13 cellular contexts compared by ENCODE assay signal in genomic region chr6:16278048-16278724, GRCh38. TPM values are rescaled to one million over a fixed set of nuclear protein-coding genes. Genes with fewer than 3 reads are reported as not detected.
DNase-seq lines count a peak whose midpoint lies in the region; ATAC-seq and TF ChIP-seq lines count a peak whose summit lies in the region.
"Had no signal": no experiment of that assay in that cellular context is flagged by ENCODE, and none has a peak within 500 bp of the region (broad histone marks: within the 10 kb centered on the region; RNA-seq: fewer than 3 reads in every experiment).

No MANE protein-coding gene starts in this region.

- H3K4me2 ChIP-seq in skeletal muscle satellite cell (ENCODE audit: low read length) = peak overlapping the region; percentile 63

- no peak overlapping the region for H3K27ac ChIP-seq in vagina

- peak overlapping the region; percentile 13 for H3K4me3 ChIP-seq in skeletal muscle satellite cell (ENCODE audit: low read length)
- no peak overlapping the region for H3K4me3 ChIP-seq in vagina
- H3K4me3 ChIP-seq: skin epidermis had no signal

- H3K36me3 Mint-ChIP-seq in HFFc6 (ENCODE audit: low read depth) = no peaks in the 10 kb centered on the region; the same call in 1 of the 2 replicates
- H3K36me3 Mint-ChIP-seq: activated naive CD4-positive, alpha-beta T cell treated with anti-CD3 and anti-CD28 coated beads, Interleukin-2, amount 50 U/mL, for 24 hours had no signal

- intact Hi-C loops in left ventricle myocardium superior (cut with micrococcal nuclease) (no loop called here), vagina (cut with DNase I) (no loop called here)

- ATAC-seq in left ventricle myocardium superior (peak; percentile 42), HG03108 (IDR thresholded peaks at IDR 0.05; ENCODE audit: unreplicated experiment) (no peak)

- no peak for DNase-seq in HFFc6
- peak; percentile 8 for DNase-seq in SW480 (ENCODE audit: low spot score)
- no peak for DNase-seq in left ventricle myocardium superior
- DNase-seq in T1000 (lab: John Stamatoyannopoulos, UW) = no peak
- DNase-seq in SK-N-DZ (ENCODE audit: low spot score) = no peak
- DNase-seq in vagina (ENCODE audit: extremely low spot score in 2 of 2) = no peak
- DNase-seq: activated CD4-positive, alpha-beta T cell treated with anti-CD3 and anti-CD28 coated beads for 1 hour; kidney; NCI-H1417 treated with DMSO at 0.1 percent for 48 hours had no signal

- H3K27ac Mint-ChIP-seq in HFFc6 = peak overlapping the region; percentile 71
- H3K27ac Mint-ChIP-seq: activated naive CD4-positive, alpha-beta T cell treated with anti-CD3 and anti-CD28 coated beads, Interleukin-2, amount 50 U/mL, for 24 hours had no signal

- peak overlapping the region; percentile 82 for H3K4me3 Mint-ChIP-seq in HFFc6
- H3K4me3 Mint-ChIP-seq: activated naive CD4-positive, alpha-beta T cell treated with anti-CD3 and anti-CD28 coated beads, Interleukin-2, amount 50 U/mL, for 24 hours had no signal

- TF ChIP-seq CTCF in HFFc6 (IDR thresholded peaks at IDR 0.05) (no peak), vagina (IDR thresholded peaks at IDR 0.05) (no peak)

- no peaks in the 10 kb centered on the region for H3K36me3 ChIP-seq in skeletal muscle satellite cell (ENCODE audit: insufficient read depth, low read length)
- H3K36me3 ChIP-seq in vagina = no peaks in the 10 kb centered on the region

- H3K4me1 ChIP-seq in skeletal muscle satellite cell (ENCODE audit: control insufficient read depth, insufficient read depth, low read length) (peaks cover 21% of the 10 kb centered on the region), vagina (peaks cover 12% of the 10 kb centered on the region)

- no peak overlapping the region for H3K9ac ChIP-seq in skeletal muscle satellite cell (ENCODE audit: low read depth, low read length)

- peaks cover 33% of the 10 kb centered on the region for H3K4me1 Mint-ChIP-seq in HFFc6 (ENCODE audit: low read depth)
- H3K4me1 Mint-ChIP-seq: activated naive CD4-positive, alpha-beta T cell treated with anti-CD3 and anti-CD28 coated beads, Interleukin-2, amount 50 U/mL, for 24 hours had no signal

- H3K9me3 Mint-ChIP-seq in HFFc6 = no peaks in the 10 kb centered on the region
- H3K9me3 Mint-ChIP-seq: activated naive CD4-positive, alpha-beta T cell treated with anti-CD3 and anti-CD28 coated beads, Interleukin-2, amount 50 U/mL, for 24 hours had no signal

- no peak for TF ChIP-seq POLR2A in vagina (IDR thresholded peaks at IDR 0.05)

- H3K27me3 ChIP-seq in skeletal muscle satellite cell (ENCODE audit: control insufficient read depth, insufficient read depth, low read length) = no peaks in the 10 kb centered on the region
- H3K27me3 ChIP-seq in vagina = no peaks in the 10 kb centered on the region

- H3K9me3 ChIP-seq in skeletal muscle satellite cell (replicated peaks; ENCODE audit: low read length) = no peaks in the 10 kb centered on the region
- H3K9me3 ChIP-seq in vagina = no peaks in the 10 kb centered on the region

- H3K27me3 Mint-ChIP-seq in HFFc6 (ENCODE audit: insufficient read depth) = peaks cover 13% of the 10 kb centered on the region

RNA-seq across cellular contexts. Expression of gene GMPR, which starts 39.8 kb away (rescaled TPM):
- total RNA-seq in HFFc6 (2021; fragmentation: NEBNext Ultra II Directional; extraction: Animal tissue kit (Norgen Biotek cat#: 25700)) = 1 to 10 TPM; 4.7 to 9.1 (median 5.4) TPM
- total RNA-seq in left ventricle myocardium superior (112 TPM), vagina (2.0 TPM)
- 0.25 and 2.2 TPM in 2 replicates for total RNA-seq in skeletal muscle satellite cell (2012; rRNA removed)
- 2.3 and 5.3 TPM in 2 replicates for polyA plus RNA-seq in SK-N-DZ (2014; cell fraction: cytosol; rRNA removed)
- polyA plus RNA-seq in SK-N-DZ (2014; cell fraction: nucleus; rRNA removed) = 0.89 and 2.3 TPM in 2 replicates

Comparison
In these comparisons a context has a peak if more than half of its experiments do, and no peak if none do; other contexts are left out.
1. RNA of gene GMPR, which starts 39.8 kb away (total RNA-seq): 112 TPM in left ventricle myocardium superior (single experiment); 4.7 to 9.1 TPM in HFFc6 and 2.0 TPM in vagina (single experiment); every median in the first group is over 10 times any median in the second.